In genomic region chr16:8796469-8797363, GRCh38 we compare ENCODE assay signal across 8 cellular contexts.
DNase-seq lines count a peak whose midpoint lies in the region; ATAC-seq and TF ChIP-seq lines count a peak whose summit lies in the region.

No MANE protein-coding gene starts in this region.

- TF ChIP-seq CTCF in RWPE1 (conservative IDR thresholded peaks at IDR 0.05; ENCODE audit: low read depth): no peak
- no peak for TF ChIP-seq CTCF in fibroblast of mammary gland (conservative IDR thresholded peaks at IDR 0.05; ENCODE audit: control insufficient read depth, insufficient read depth, low read depth, low read length)

- CTCF ChIA-PET in RWPE1 (lab: Yijun Ruan, JAX): no interaction called here

- H3K4me3 ChIP-seq in fibroblast of mammary gland (ENCODE audit: control insufficient read depth, low read depth, low read length) (peak overlapping the region; percentile 87), rectal smooth muscle tissue (ENCODE audit: low read length) (peak overlapping the region; percentile 97)

- peaks cover 12% of the 10 kb centered on the region for H3K4me1 ChIP-seq in rectal smooth muscle tissue (ENCODE audit: control insufficient read depth, insufficient read depth, low read length)

- DNase-seq in RWPE1 (ENCODE audit: low spot score): no peak
- DNase-seq in fibroblast of mammary gland (ENCODE audit: low read depth): peak; percentile 37
- no peak for DNase-seq in stimulated activated naive CD4-positive, alpha-beta T cell treated with Interleukin-2 at 50 U/mL for 16 hours (lab: John Stamatoyannopoulos, UW)
- DNase-seq in AML-193 (lab: John Stamatoyannopoulos, UW): no peak

- ATAC-seq in GM18511 (IDR thresholded peaks at IDR 0.05; ENCODE audit: unreplicated experiment): peak; percentile 3
- no peak for ATAC-seq in GM21381 (IDR thresholded peaks at IDR 0.05; ENCODE audit: unreplicated experiment)
- ATAC-seq in GM21723 (IDR thresholded peaks at IDR 0.05; ENCODE audit: unreplicated experiment): no peak

- H3K9ac ChIP-seq in rectal smooth muscle tissue (ENCODE audit: low read length): peak overlapping the region; percentile 90

- H3K27ac ChIP-seq in RWPE1: peak overlapping the region; percentile 72
- peak overlapping the region; percentile 66 for H3K27ac ChIP-seq in rectal smooth muscle tissue (ENCODE audit: low read depth, low read length)

- no peaks in the 10 kb centered on the region for H3K36me3 ChIP-seq in rectal smooth muscle tissue (ENCODE audit: control insufficient read depth, insufficient read depth, low read length)

- no peaks in the 10 kb centered on the region for H3K27me3 ChIP-seq in rectal smooth muscle tissue (ENCODE audit: control insufficient read depth, insufficient read depth, low read length)

- POLR2A ChIA-PET in RWPE1 (lab: Yijun Ruan, JAX; ENCODE audit: low non-redundant PET): interaction anchor here (1.0 kb wide), 1 partner anchor 72 kb away, joined by 5 read pairs; the partner anchor contains the start of gene CARHSP1
